Comparison of ENCODE assay signal across 1 cellular context in the genomic region with DNA sequence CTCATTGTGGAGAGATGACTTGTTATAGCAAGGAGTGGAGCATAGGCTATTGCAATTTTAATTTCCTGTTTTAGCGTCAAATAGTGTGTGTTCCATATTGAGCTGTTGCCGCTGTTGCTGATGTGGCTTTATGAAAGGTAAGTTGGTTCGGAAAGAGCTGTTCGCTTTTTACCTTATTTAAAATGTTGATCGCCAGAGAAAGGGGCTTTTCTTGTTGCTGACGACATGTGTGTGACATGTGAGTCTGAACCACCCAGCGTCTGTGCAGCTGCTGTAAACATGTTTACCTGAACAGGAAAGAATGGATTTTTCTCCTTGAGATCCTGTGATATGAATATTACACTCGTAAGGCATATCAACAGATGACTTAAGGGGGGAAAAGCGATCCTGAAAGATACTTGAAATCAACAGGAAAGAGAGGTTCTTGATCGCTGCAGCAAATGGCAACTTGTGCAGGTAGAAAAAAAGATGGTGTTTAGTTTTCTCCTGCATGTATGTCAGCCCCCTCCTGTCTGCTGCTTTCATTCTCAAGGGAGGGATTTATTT.
TF ChIP-seq lines count a peak whose summit lies in the region.

No MANE protein-coding gene starts in this region.

TF ChIP-seq in HCT116, 20 proteins besides CTCF, POLR2A, EP300 and RAD21 (continued from another document):
- TF ChIP-seq CBX3 (IDR thresholded peaks at IDR 0.05; ENCODE audit: low read depth) (no peak), SP1 (IDR thresholded peaks at IDR 0.05; ENCODE audit: low read depth) (no peak), FOSL1 (IDR thresholded peaks at IDR 0.05; ENCODE audit: low read depth) (no peak), EZH2 (IDR thresholded peaks at IDR 0.05) (no peak), POLR2AphosphoS5 (IDR thresholded peaks at IDR 0.05; ENCODE audit: low read depth, low read length) (no peak), SRF (IDR thresholded peaks at IDR 0.05; ENCODE audit: low read depth) (no peak), JUND (IDR thresholded peaks at IDR 0.05) (no peak)
- TF ChIP-seq, protein P1, sequence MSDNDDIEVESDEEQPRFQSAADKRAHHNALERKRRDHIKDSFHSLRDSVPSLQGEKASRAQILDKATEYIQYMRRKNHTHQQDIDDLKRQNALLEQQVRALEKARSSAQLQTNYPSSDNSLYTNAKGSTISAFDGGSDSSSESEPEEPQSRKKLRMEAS (IDR thresholded peaks at IDR 0.05): no peak
TF ChIP-seq in HCT116: peak in this region for 0.
